ENCODE assay signal across 20 cellular contexts in genomic region chr1:29538586-29538985, GRCh38.
DNase-seq lines count a peak whose midpoint lies in the region; ATAC-seq, FAIRE-seq and TF ChIP-seq lines count a peak whose summit lies in the region.
"Had no signal": no experiment of that assay in that cellular context is flagged by ENCODE, and none has a peak within 500 bp of the region (broad histone marks: within the 10 kb centered on the region; RNA-seq: fewer than 3 reads in every experiment).

No MANE protein-coding gene starts in this region.

- H3K36me3 ChIP-seq in RWPE2 (ENCODE audit: low read depth) (no peaks in the 10 kb centered on the region), bronchial epithelial cell (ENCODE audit: control insufficient read depth, insufficient read depth, low read length) (no peaks in the 10 kb centered on the region), upper lobe of right lung (no peaks in the 10 kb centered on the region)

- peak; percentile 7 for DNase-seq in RWPE2 (ENCODE audit: low spot score)
- DNase-seq in bronchial epithelial cell (ENCODE audit: low read depth), result no peak
- peak; percentile 64 for DNase-seq in mesenteric fat pad (ENCODE audit: low spot score)
- peak; percentile 13 for DNase-seq in upper lobe of right lung
- DNase-seq in A172 (ENCODE audit: low spot score), result no peak
- DNase-seq in anterior cingulate cortex (lab: John Stamatoyannopoulos, UW), result no peak
- DNase-seq: 8988T; C1 segment of cervical spinal cord; Calu3; CD4-positive, alpha-beta memory T cell; COR-L47; DMS53; DMS79 treated with DMSO at 0.1 percent for 48 hours; GF-D8; GOT3; H7; HCEC 1CT had no signal

- H3K4me3 ChIP-seq in RWPE2 (ENCODE audit: severe bottlenecking) (no peak overlapping the region), bronchial epithelial cell (ENCODE audit: low read depth, low read length) (no peak overlapping the region), upper lobe of right lung (no peak overlapping the region)

- TF ChIP-seq CTCF in RWPE2 (IDR thresholded peaks at IDR 0.05; ENCODE audit: poor library complexity, severe bottlenecking) (no peak), bronchial epithelial cell (IDR thresholded peaks at IDR 0.05; ENCODE audit: insufficient read depth, low read length, severe bottlenecking) (no peak), upper lobe of right lung (IDR thresholded peaks at IDR 0.05) (no peak)

- H3K4me1 ChIP-seq in RWPE2 (ENCODE audit: insufficient read depth, poor library complexity, severe bottlenecking) (no peaks in the 10 kb centered on the region), upper lobe of right lung (no peaks in the 10 kb centered on the region)

- H3K27ac ChIP-seq in RWPE2 (ENCODE audit: poor library complexity, severe bottlenecking), result no peak overlapping the region
- H3K27ac ChIP-seq in upper lobe of right lung, result no peak overlapping the region

- no peak for ATAC-seq in RWPE2 (ENCODE audit: low read depth)
- no peak for ATAC-seq in upper lobe of right lung
- no peak for ATAC-seq in GM18517 (IDR thresholded peaks at IDR 0.05; ENCODE audit: unreplicated experiment)

- H3K27me3 ChIP-seq in RWPE2 (ENCODE audit: insufficient read depth, poor library complexity, severe bottlenecking) (no peaks in the 10 kb centered on the region), bronchial epithelial cell (ENCODE audit: control insufficient read depth, insufficient read depth, low read length) (no peaks in the 10 kb centered on the region), upper lobe of right lung (no peaks in the 10 kb centered on the region)

- intact Hi-C loops in upper lobe of right lung (cut with DNase I), result no loop called here

- H3K9me3 ChIP-seq in RWPE2 (ENCODE audit: severe bottlenecking) (no peaks in the 10 kb centered on the region), upper lobe of right lung (no peaks in the 10 kb centered on the region)

- peak; percentile 62 for FAIRE-seq in bronchial epithelial cell (lab: Jason Lieb, UNC)
- FAIRE-seq: GM12891, GM18507 had no signal

Comparison
In these comparisons a context has a peak if more than half of its experiments do, and no peak if none do; other contexts are left out.
1. DNase-seq: peak in RWPE2 (single experiment), mesenteric fat pad (single experiment) and upper lobe of right lung (single experiment); none in bronchial epithelial cell (single experiment), A172 (single experiment) and anterior cingulate cortex (0 of 58).